ENCODE assay signal across 12 cellular contexts in genomic region chr9:134175808-134176598, GRCh38. TPM values are rescaled to one million over a fixed set of nuclear protein-coding genes. Genes with fewer than 3 reads are reported as not detected.
DNase-seq lines count a peak whose midpoint lies in the region; ATAC-seq and TF ChIP-seq lines count a peak whose summit lies in the region.
"Had no signal": no experiment of that assay in that cellular context is flagged by ENCODE, and none has a peak within 500 bp of the region (broad histone marks: within the 10 kb centered on the region; RNA-seq: fewer than 3 reads in every experiment).

No MANE protein-coding gene starts in this region.

- H3K4me3 ChIP-seq in BLaER1, result no peak overlapping the region
- H3K4me3 ChIP-seq in PC-3 (ENCODE audit: low read length), result no peak overlapping the region
- no peak overlapping the region for H3K4me3 ChIP-seq in cardiac muscle cell
- H3K4me3 ChIP-seq in ovary, result no peak overlapping the region

- H3K79me2 ChIP-seq in PC-3 (ENCODE audit: low read length), result no peaks in the 10 kb centered on the region

- 20 to 42% (median 32%) methylated on average over 28 to 35 of the region's 35 CpGs for WGBS in ovary, 3 donors

- no peaks in the 10 kb centered on the region for H3F3A ChIP-seq in PC-3 (ENCODE audit: low read length, unreplicated experiment)

- H4K20me1 ChIP-seq in BLaER1 (no peaks in the 10 kb centered on the region), PC-3 (ENCODE audit: low read length) (no peaks in the 10 kb centered on the region)

- no peak for DNase-seq in PC-3
- DNase-seq in cardiac muscle cell (ENCODE audit: low read depth in 1 of 2, low spot score in 1 of 2), result peak in 1 of 2 donors; percentile 56
- peak in 3 of 5 donors; percentile 61 to 71 (median 64) for DNase-seq in ovary
- no peak for DNase-seq in HK-2 (ENCODE audit: unreplicated experiment)
- no peak for DNase-seq in SW480 (ENCODE audit: low spot score)
- DNase-seq: activated B cell treated with CpG ODN at 0.5 μM for 24 hours, NCI-H510A treated with DMSO at 0.1 percent for 48 hours, SIG-M5 had no signal

- TF ChIP-seq POLR2A in ovary (IDR thresholded peaks at IDR 0.05), result no peak
- TF ChIP-seq POLR2A in GM18505 (IDR thresholded peaks at IDR 0.05; ENCODE audit: borderline replicate concordance, extremely low read depth, insufficient read depth, insufficient read length), result no peak

- BruUV-seq in PC-3 (replicated peaks; lab: Mats Ljungman, UMichigan), result no TSS peak

- H3K9me2 ChIP-seq in PC-3 (replicated peaks; ENCODE audit: low read length), result no peaks in the 10 kb centered on the region

- TF ChIP-seq EP300 in ovary (IDR thresholded peaks at IDR 0.05), result no peak

- peaks cover 37% of the 10 kb centered on the region for H3K4me1 ChIP-seq in BLaER1
- H3K4me1 ChIP-seq in PC-3 (ENCODE audit: insufficient read depth, low read length), result no peaks in the 10 kb centered on the region; the same call in 1 of the 2 replicates
- peaks cover 9% of the 10 kb centered on the region for H3K4me1 ChIP-seq in cardiac muscle cell (ENCODE audit: low read depth)
- peaks cover 31% of the 10 kb centered on the region for H3K4me1 ChIP-seq in ovary (ENCODE audit: insufficient read depth)

- ATAC-seq in PC-3 (no peak), HG02678 (IDR thresholded peaks at IDR 0.05; ENCODE audit: unreplicated experiment) (no peak), GM18505 (IDR thresholded peaks at IDR 0.05; ENCODE audit: unreplicated experiment) (no peak)

- no peak overlapping the region for H2AFZ ChIP-seq in PC-3 (ENCODE audit: low read length)

- CTCF ChIA-PET in PC-3 (lab: Charles Lee), result no interaction called here

- H3K27me3 ChIP-seq in BLaER1 (0 out of 2 replicates have a peak, but pooled peaks cover 3% of the 10 kb centered on the region), PC-3 (ENCODE audit: low read length) (peaks cover 6% of the 10 kb centered on the region), cardiac muscle cell (no peaks in the 10 kb centered on the region), ovary (no peaks in the 10 kb centered on the region)

- H3K9ac ChIP-seq in BLaER1 (0 out of 2 replicates have a peak overlapping the region, but pooled peaks have one; percentile 48), PC-3 (ENCODE audit: low read length) (no peak overlapping the region)

- H3K36me3 ChIP-seq in BLaER1 (no peaks in the 10 kb centered on the region), PC-3 (ENCODE audit: low read depth, low read length) (no peaks in the 10 kb centered on the region), cardiac muscle cell (no peaks in the 10 kb centered on the region), ovary (no peaks in the 10 kb centered on the region)

- peak overlapping the region; percentile 56 for H3K27ac ChIP-seq in BLaER1
- H3K27ac ChIP-seq in PC-3 (ENCODE audit: low read length), result no peak overlapping the region
- no peak overlapping the region for H3K27ac ChIP-seq in cardiac muscle cell
- H3K27ac ChIP-seq in ovary, result no peak overlapping the region

- intact Hi-C loops in PC-3 (cut with micrococcal nuclease), result no loop called here
- intact Hi-C loops in ovary (cut with DNase I), result loop anchor here in 2 of 4 donors (10.0 kb wide), 2 partner anchors 469 to 559 kb away; partner anchors contain the start of gene COL5A1 (in 2 of the 2)

- no peaks in the 10 kb centered on the region for H3K9me3 ChIP-seq in BLaER1
- no peaks in the 10 kb centered on the region for H3K9me3 ChIP-seq in PC-3 (ENCODE audit: low read length)
- H3K9me3 ChIP-seq in cardiac muscle cell (ENCODE audit: low read depth), result no peaks in the 10 kb centered on the region
- no peaks in the 10 kb centered on the region for H3K9me3 ChIP-seq in ovary

- TF ChIP-seq CTCF in PC-3 (conservative IDR thresholded peaks at IDR 0.05; ENCODE audit: low read depth, low read length), result no peak
- TF ChIP-seq CTCF in cardiac muscle cell (IDR thresholded peaks at IDR 0.05; ENCODE audit: low read depth, low read length), result peak; percentile 35
- peak in 2 of 3 donors; percentile 41 to 44 for TF ChIP-seq CTCF in ovary (IDR thresholded peaks at IDR 0.05)

- POLR2A ChIA-PET in PC-3 (lab: Charles Lee; ENCODE audit: unreplicated experiment), result interaction anchor here (0.7 kb wide), 1 partner anchor 68 kb away, joined by 3 read pairs; no protein-coding TSS in a partner anchor

- peak overlapping the region; percentile 60 for H3K4me2 ChIP-seq in BLaER1
- H3K4me2 ChIP-seq in PC-3 (ENCODE audit: low read length), result peak overlapping the region; percentile 49; the same call in 1 of the 2 replicates

RNA-seq across cellular contexts. Expression of gene RNU6ATAC, which starts 11.6 kb away (rescaled TPM):
- not detected in 2 replicates for total RNA-seq in PC-3 (2014; rRNA removed)
- not detected in 2 replicates for total RNA-seq in cardiac muscle cell
- polyA plus RNA-seq in cardiac muscle cell, result not detected in 2 replicates
- total RNA-seq in ovary, result 100 to 1,000 TPM in 3 of 7 donors, 10 to 100 TPM in 2, not detected in 2; 74.9 to 294 (median 169) TPM
- not detected for polyA plus RNA-seq in ovary
- polyA plus RNA-seq: small intestine had no signal

RNA-seq across cellular contexts. Expression of gene WDR5, which starts 40.1 kb away (rescaled TPM):
- total RNA-seq in PC-3 (2014; rRNA removed) (29.1 and 35.7 TPM in 2 replicates), cardiac muscle cell (26.0 and 27.3 TPM in 2 replicates), ovary (10 to 100 TPM in 6 of 7 donors, 1 to 10 TPM in 1; 8.7 to 33.5 (median 28.6) TPM)
- polyA plus RNA-seq in cardiac muscle cell (21.0 and 27.3 TPM in 2 replicates), ovary (10 to 100 TPM; 20.0 to 22.3 TPM)

Comparison
In these comparisons a context has a peak if more than half of its experiments do, and no peak if none do; other contexts are left out.
1. DNase-seq: peak in ovary (3 of 5); none in PC-3 (single experiment), HK-2 (single experiment) and SW480 (single experiment).